25 cellular contexts compared by ENCODE assay signal in the genomic region with DNA sequence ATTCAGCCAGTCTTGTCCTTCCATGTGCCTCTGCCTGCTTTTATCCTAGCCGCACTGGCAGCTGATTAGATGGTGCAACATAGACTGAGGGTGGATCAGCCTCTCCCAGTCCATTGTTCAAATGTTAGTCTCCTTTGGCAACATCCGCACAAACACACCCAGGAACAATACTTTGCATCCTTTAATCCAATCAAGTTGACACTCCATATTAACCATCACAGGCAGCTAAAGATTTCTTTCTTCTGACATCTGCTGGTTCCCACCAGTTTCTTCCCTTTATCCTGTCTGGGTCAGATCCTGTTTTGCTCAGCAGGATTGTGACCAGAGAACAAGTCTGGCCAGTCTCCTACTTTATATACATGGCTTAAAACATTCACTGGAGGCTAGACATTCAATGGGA.
DNase-seq lines count a peak whose midpoint lies in the region; ATAC-seq, FAIRE-seq and TF ChIP-seq lines count a peak whose summit lies in the region.
"Had no signal": no experiment of that assay in that cellular context is flagged by ENCODE, and none has a peak within 500 bp of the region (broad histone marks: within the 10 kb centered on the region; RNA-seq: fewer than 3 reads in every experiment).

No MANE protein-coding gene starts in this region.

- H3K9ac ChIP-seq in astrocyte (ENCODE audit: low read length), result no peak overlapping the region
- H3K9ac ChIP-seq: GM23248, SK-N-SH had no signal

- DNase-seq in NCI-H146 (lab: John Stamatoyannopoulos, UW), result peak; percentile 30
- DNase-seq in NCI-H146 treated with DMSO at 0.1 percent for 48 hours (lab: John Stamatoyannopoulos, UW; ENCODE audit: unreplicated experiment), result no peak
- DNase-seq in astrocyte (ENCODE audit: low read depth), result no peak
- peak; percentile 74 for DNase-seq in retina
- no peak for DNase-seq in activated gamma-delta T cell treated with Interleukin-2 at 50 U/mL for 16 hours
- DNase-seq in activated T-cell treated with anti-CD3 and anti-CD28 coated beads, Interleukin-2, amount 50 U/mL, for 24 hours, result no peak
- DNase-seq: 8988T; Calu3; GM23248; H7; KBM-7; MV-4-11; NCI-H1105; NCI-H1436 treated with DMSO at 0.1 percent for 48 hours; NCI-H2029; NCI-H2227 treated with DMSO at 0.1 percent for 48 hours; NCI-H526 treated with DMSO at 0.1 percent for 48 hours; NK-92 treated with Interleukin-12 subunit alpha and Interleukin-12 subunit beta, amount 100 ng/mL, for 24 hours; PC-3; SK-N-SH; SW 1271 had no signal

- H4K20me1 ChIP-seq in astrocyte (ENCODE audit: insufficient read depth, low read length), result no peaks in the 10 kb centered on the region

- H3K4me3 ChIP-seq in astrocyte (ENCODE audit: insufficient read depth, low read depth, low read length), result no peak overlapping the region
- no peak overlapping the region for H3K4me3 ChIP-seq in mesodermal cell (ENCODE audit: extremely low read depth, insufficient read depth, low read length, poor library complexity, severe bottlenecking)
- H3K4me3 ChIP-seq: GM23248 had no signal

- H3K9me3 Mint-ChIP-seq in astrocyte (ENCODE audit: unreplicated experiment), result no peaks in the 10 kb centered on the region
- peaks cover 16% of the 10 kb centered on the region for H3K9me3 Mint-ChIP-seq in activated T-cell treated with anti-CD3 and anti-CD28 coated beads, Interleukin-2, amount 50 U/mL, for 24 hours

- no peak for FAIRE-seq in astrocyte (lab: Jason Lieb, UNC)
- FAIRE-seq: G401.6, GM19239 had no signal

- no peak overlapping the region for H3K4me3 Mint-ChIP-seq in astrocyte (ENCODE audit: unreplicated experiment)
- H3K4me3 Mint-ChIP-seq in activated T-cell treated with anti-CD3 and anti-CD28 coated beads, Interleukin-2, amount 50 U/mL, for 24 hours, result no peak overlapping the region

- no peak overlapping the region for H3K4me2 ChIP-seq in astrocyte (ENCODE audit: low read length)
- H3K4me2 ChIP-seq: SK-N-SH had no signal

- no peaks in the 10 kb centered on the region for H3K9me3 ChIP-seq in astrocyte (ENCODE audit: insufficient read depth, low read depth, low read length)
- H3K9me3 ChIP-seq in mesodermal cell (ENCODE audit: control insufficient read depth, low read length), result no peaks in the 10 kb centered on the region
- H3K9me3 ChIP-seq: SK-N-SH had no signal

- H3K36me3 Mint-ChIP-seq in astrocyte (ENCODE audit: low read depth, unreplicated experiment), result no peaks in the 10 kb centered on the region
- no peaks in the 10 kb centered on the region for H3K36me3 Mint-ChIP-seq in activated T-cell treated with anti-CD3 and anti-CD28 coated beads, Interleukin-2, amount 50 U/mL, for 24 hours (ENCODE audit: low read depth)

- H3K4me1 Mint-ChIP-seq in astrocyte (ENCODE audit: low read depth, unreplicated experiment), result peaks cover 26% of the 10 kb centered on the region
- H3K4me1 Mint-ChIP-seq in activated T-cell treated with anti-CD3 and anti-CD28 coated beads, Interleukin-2, amount 50 U/mL, for 24 hours (ENCODE audit: low read depth), result no peaks in the 10 kb centered on the region

- 89 to 92% methylated on average over 2 of the region's 2 CpGs for WGBS in mesodermal cell (ENCODE audit: insufficient coverage in 2 of 2), 2 experiments

- H3K27ac ChIP-seq in astrocyte (ENCODE audit: low read depth, low read length), result no peak overlapping the region
- H3K27ac ChIP-seq in mesodermal cell (ENCODE audit: low read depth, low read length, severe bottlenecking), result peak overlapping the region; percentile 5
- H3K27ac ChIP-seq: GM23248 had no signal

- H3K27me3 ChIP-seq in astrocyte (ENCODE audit: insufficient read depth, low read length), result no peaks in the 10 kb centered on the region

- H3K27me3 Mint-ChIP-seq in astrocyte (ENCODE audit: low read depth, unreplicated experiment), result no peaks in the 10 kb centered on the region
- no peaks in the 10 kb centered on the region for H3K27me3 Mint-ChIP-seq in activated T-cell treated with anti-CD3 and anti-CD28 coated beads, Interleukin-2, amount 50 U/mL, for 24 hours

- no peak for TF ChIP-seq CTCF in astrocyte (IDR thresholded peaks at IDR 0.05; ENCODE audit: insufficient read depth, low read depth, low read length)

- no peaks in the 10 kb centered on the region for H3K79me2 ChIP-seq in astrocyte (ENCODE audit: insufficient read depth, low read length)

- H3K27ac Mint-ChIP-seq in astrocyte (ENCODE audit: unreplicated experiment), result peak overlapping the region; percentile 82
- H3K27ac Mint-ChIP-seq in activated T-cell treated with anti-CD3 and anti-CD28 coated beads, Interleukin-2, amount 50 U/mL, for 24 hours, result no peak overlapping the region

- H3K36me3 ChIP-seq in astrocyte (ENCODE audit: insufficient read depth, low read length) (no peaks in the 10 kb centered on the region), mesodermal cell (ENCODE audit: control insufficient read depth, insufficient read depth, low read length) (no peaks in the 10 kb centered on the region)

- H3K4me1 ChIP-seq in astrocyte (ENCODE audit: insufficient read depth, low read length), result no peaks in the 10 kb centered on the region
- no peaks in the 10 kb centered on the region for H3K4me1 ChIP-seq in mesodermal cell (ENCODE audit: control insufficient read depth, insufficient read depth, low read length, poor library complexity, severe bottlenecking)

- H2AFZ ChIP-seq in astrocyte (ENCODE audit: low read depth, low read length), result no peak overlapping the region
- H2AFZ ChIP-seq: GM23248 had no signal

- no peak for ATAC-seq in GM18868 (IDR thresholded peaks at IDR 0.05; ENCODE audit: unreplicated experiment)
- ATAC-seq: PC-3 had no signal

Comparison
In these comparisons a context has a peak if more than half of its experiments do, and no peak if none do; other contexts are left out.
1. DNase-seq: peak in NCI-H146 (single experiment) and retina (single experiment); none in NCI-H146 treated with DMSO at 0.1 percent for 48 hours (single experiment), astrocyte (single experiment), activated gamma-delta T cell treated with Interleukin-2 at 50 U/mL for 16 hours (single experiment) and activated T-cell treated with anti-CD3 and anti-CD28 coated beads, Interleukin-2, amount 50 U/mL, for 24 hours (single experiment).